ENCODE assay signal across 8 cellular contexts in genomic region chr16:4537376-4538066, GRCh38. TPM values are rescaled to one million over a fixed set of nuclear protein-coding genes. Genes with fewer than 3 reads are reported as not detected.
DNase-seq lines count a peak whose midpoint lies in the region; ATAC-seq and TF ChIP-seq lines count a peak whose summit lies in the region.

No MANE protein-coding gene starts in this region.

- ATAC-seq in GM19463 (IDR thresholded peaks at IDR 0.05; ENCODE audit: unreplicated experiment) (no peak), HG03175 (IDR thresholded peaks at IDR 0.05; ENCODE audit: unreplicated experiment) (no peak)

- no peak for TF ChIP-seq POLR2A in lower leg skin (IDR thresholded peaks at IDR 0.05)

- peak overlapping the region in 2 of 3 donors; percentile 45 to 81 for H3K27ac Mint-ChIP-seq in IgD-negative memory B cell

- H3K27me3 ChIP-seq in BE2C (no peaks in the 10 kb centered on the region), thymus (ENCODE audit: control insufficient read depth, insufficient read depth) (no peaks in the 10 kb centered on the region)

- DNase-seq in BE2C (no peak), cerebellar cortex (ENCODE audit: low spot score) (peak; percentile 14), lower leg skin (ENCODE audit: low spot score in 2 of 2) (peak; percentile 35 to 90), NCI-H128 (lab: John Stamatoyannopoulos, UW; ENCODE audit: unreplicated experiment) (no peak)

- H3K27ac ChIP-seq in thymus (ENCODE audit: low read depth) = peak overlapping the region; percentile 80

- H3K27me3 Mint-ChIP-seq in IgD-negative memory B cell = no peaks in the 10 kb centered on the region

- peak overlapping the region; percentile 51 for H3K4me3 ChIP-seq in BE2C (ENCODE audit: low read depth, low read length)
- peak overlapping the region; percentile 72 for H3K4me3 ChIP-seq in lower leg skin (ENCODE audit: low read depth, poor library complexity, severe bottlenecking)
- H3K4me3 ChIP-seq in thymus (ENCODE audit: low read length) = peak overlapping the region; percentile 85

- H3K36me3 ChIP-seq in BE2C = no peaks in the 10 kb centered on the region
- peaks cover 5% of the 10 kb centered on the region for H3K36me3 ChIP-seq in thymus (ENCODE audit: control insufficient read depth, insufficient read depth)

- H3K36me3 Mint-ChIP-seq in IgD-negative memory B cell = peaks cover 4% of the 10 kb centered on the region

- TF ChIP-seq CTCF in BE2C (IDR thresholded peaks at IDR 0.05; ENCODE audit: low read depth, low read length) = no peak
- no peak for TF ChIP-seq CTCF in lower leg skin (IDR thresholded peaks at IDR 0.05)

- peak overlapping the region; percentile 74 to 87 (median 85) for H3K4me3 Mint-ChIP-seq in IgD-negative memory B cell

- 10 to 20% methylated on average over 30 to 38 of the region's 44 CpGs for WGBS in lower leg skin, 2 donors
- WGBS in thymus = 34% methylated on average over 44 of the region's 44 CpGs

- intact Hi-C loops in lower leg skin (cut with DNase I; ENCODE audit: low total_unique reads) = no loop called here

- H3K9me3 Mint-ChIP-seq in IgD-negative memory B cell = peaks cover 5 to 9% (median 6%) of the 10 kb centered on the region in 3 donors

- H3K9me3 ChIP-seq in BE2C (no peaks in the 10 kb centered on the region; the same call in 1 of the 2 replicates), thymus (ENCODE audit: control insufficient read depth) (peaks cover 1% of the 10 kb centered on the region)

- H3K4me1 Mint-ChIP-seq in IgD-negative memory B cell = peaks cover 11 to 16% (median 14%) of the 10 kb centered on the region in 3 donors

- H3K4me1 ChIP-seq in BE2C (no peaks in the 10 kb centered on the region), thymus (ENCODE audit: control insufficient read depth, insufficient read depth, low read length) (peaks cover 18% of the 10 kb centered on the region)

RNA-seq across cellular contexts. Expression of gene CDIP1, which starts 1.1 kb away (rescaled TPM):
- 26.6 TPM for polyA plus RNA-seq in BE2C (2012; ENCODE audit: insufficient read depth, insufficient read length, low read depth)
- polyA plus RNA-seq in IgD-negative memory B cell (28.5 TPM), thymus (24.9 TPM)
- total RNA-seq in lower leg skin = 10 to 100 TPM in 3 of 4 donors, 1 to 10 TPM in 1; 9.9 to 18.4 (median 15.0) TPM

RNA-seq across cellular contexts. Expression of gene C16orf96, which starts 18.6 kb away (rescaled TPM):
- polyA plus RNA-seq in BE2C (2012; ENCODE audit: insufficient read depth, insufficient read length, low read depth) = not detected
- polyA plus RNA-seq in IgD-negative memory B cell (0.05 TPM), thymus (0.05 TPM)
- under 1 TPM; 0.08 to 0.49 (median 0.29) TPM for total RNA-seq in lower leg skin

Comparison
In these comparisons a context has a peak if more than half of its experiments do, and no peak if none do; other contexts are left out.
1. DNase-seq: peak in cerebellar cortex (single experiment) and lower leg skin (2 of 2); none in BE2C (single experiment) and NCI-H128 (single experiment).
2. Peak in every context shown above with its lines, with median percentiles within 50 percentile points of each other: H3K4me3 ChIP-seq.